ENCODE assay signal across 1 cellular context in the genomic region with DNA sequence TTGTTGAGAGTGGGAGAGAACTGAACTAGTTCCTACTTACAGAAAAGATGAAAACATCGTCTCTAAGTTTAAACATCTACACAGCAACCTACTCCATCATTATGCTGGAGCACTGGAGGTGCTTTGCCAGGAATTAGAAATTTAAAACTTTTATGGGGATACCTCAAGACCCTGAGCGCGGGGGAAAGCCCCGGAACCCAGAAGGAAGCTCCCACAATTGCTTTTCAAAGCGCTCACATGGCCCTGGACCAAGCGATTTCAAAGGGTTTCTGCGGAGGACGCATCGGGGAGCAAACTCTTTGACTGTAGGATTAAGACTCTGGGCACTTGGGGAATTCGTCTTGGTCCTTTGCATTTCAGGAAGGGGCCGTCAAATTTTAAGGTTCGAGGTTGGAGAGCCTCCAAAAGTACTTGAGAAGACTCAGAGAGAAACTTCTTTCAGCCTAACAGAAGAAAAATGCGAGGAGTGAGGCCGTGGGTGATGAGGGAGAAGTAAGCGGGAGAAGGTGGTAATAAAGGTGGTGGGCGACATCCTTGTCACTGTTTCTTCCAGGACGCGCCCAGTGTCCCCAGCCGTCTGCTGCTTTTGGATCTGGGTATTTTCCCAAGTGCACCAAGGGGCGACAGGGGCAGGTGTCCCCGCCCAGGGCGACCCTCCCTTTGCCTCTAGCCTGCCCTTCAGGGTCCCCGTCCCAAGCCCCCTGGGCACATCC.
TF ChIP-seq lines count a peak whose summit lies in the region.

No MANE protein-coding gene starts in this region.

TF ChIP-seq in HepG2, 621 proteins besides CTCF, POLR2A, EP300 and RAD21:
- no peak for TF ChIP-seq ZNF20 (CRISPR knock-in tag; IDR thresholded peaks at IDR 0.05)
